Comparison of ENCODE assay signal across 10 cellular contexts in the genomic region with DNA sequence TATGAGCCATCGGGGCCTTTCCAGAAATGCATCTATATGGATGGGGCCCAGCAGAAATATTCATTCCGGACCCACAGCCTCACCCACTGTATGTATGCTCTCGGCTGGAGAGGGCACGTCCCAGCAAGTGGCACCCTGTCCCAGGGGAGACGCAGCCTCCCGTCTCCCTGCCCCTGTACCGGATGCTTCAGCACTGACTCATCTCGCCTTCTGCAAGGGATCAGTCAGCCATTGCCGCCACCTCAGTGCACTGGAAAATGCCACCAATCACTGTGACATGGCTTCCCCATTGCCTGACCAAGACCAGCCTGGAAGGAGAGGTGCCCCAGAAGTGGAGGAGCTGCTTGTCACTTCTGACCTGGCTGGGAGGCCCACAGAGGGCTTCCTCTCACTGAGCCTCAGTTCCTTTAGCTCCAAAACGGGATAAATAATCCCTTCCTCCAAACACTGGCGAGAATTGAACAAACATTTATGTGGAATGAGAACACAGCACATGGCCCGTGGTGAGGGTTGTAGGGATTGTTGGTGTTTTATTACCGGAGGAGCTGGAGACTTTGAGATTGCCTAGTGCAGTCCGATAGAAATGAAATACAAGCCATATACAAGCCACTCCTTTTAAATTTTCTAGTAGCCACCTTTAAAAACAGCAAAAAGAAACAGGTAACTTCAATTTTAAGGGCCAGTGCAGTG. TPM values are rescaled to one million over a fixed set of nuclear protein-coding genes. Genes with fewer than 3 reads are reported as not detected.
A peak's percentile ranks its signal among the peaks of the same experiment; 100 is the strongest.
DNase-seq lines count a peak whose midpoint lies in the region; FAIRE-seq and TF ChIP-seq lines count a peak whose summit lies in the region.
"Had no signal": no experiment of that assay in that cellular context is flagged by ENCODE, and none has a peak within 500 bp of the region (broad histone marks: within the 10 kb centered on the region; RNA-seq: fewer than 3 reads in every experiment).

No MANE protein-coding gene starts in this region.

- no peaks in the 10 kb centered on the region for H3K9me3 ChIP-seq in stomach

- TF ChIP-seq POLR2A in stomach (IDR thresholded peaks at IDR 0.05): no peak

- no peak for TF ChIP-seq EP300 in stomach (IDR thresholded peaks at IDR 0.05)

- H3K27me3 Mint-ChIP-seq in nephron (ENCODE audit: low read depth): no peaks in the 10 kb centered on the region
- no peaks in the 10 kb centered on the region for H3K27me3 Mint-ChIP-seq in activated naive CD8-positive, alpha-beta T cell treated with anti-CD3 and anti-CD28 coated beads for 36 hours

- H3K27ac Mint-ChIP-seq in nephron: peak overlapping the region in 2 of 3 experiments; percentile 32 to 79
- no peak overlapping the region for H3K27ac Mint-ChIP-seq in activated naive CD8-positive, alpha-beta T cell treated with anti-CD3 and anti-CD28 coated beads for 36 hours

- TF ChIP-seq CTCF in AG10803 (conservative IDR thresholded peaks at IDR 0.05; ENCODE audit: low read length) (no peak), choroid plexus epithelial cell (conservative IDR thresholded peaks at IDR 0.05; ENCODE audit: low read depth, low read length) (no peak), nephron (IDR thresholded peaks at IDR 0.05; ENCODE audit: unreplicated experiment in 3 of 3) (no peak), stomach (IDR thresholded peaks at IDR 0.05) (no peak)

- H3K27me3 ChIP-seq in stomach: no peaks in the 10 kb centered on the region

- no peaks in the 10 kb centered on the region for H3K9me3 Mint-ChIP-seq in nephron
- H3K9me3 Mint-ChIP-seq in activated naive CD8-positive, alpha-beta T cell treated with anti-CD3 and anti-CD28 coated beads for 36 hours: no peaks in the 10 kb centered on the region

- H3K4me3 Mint-ChIP-seq in nephron: no peak overlapping the region
- H3K4me3 Mint-ChIP-seq in activated naive CD8-positive, alpha-beta T cell treated with anti-CD3 and anti-CD28 coated beads for 36 hours: no peak overlapping the region

- peaks cover 38% of the 10 kb centered on the region for H3K36me3 Mint-ChIP-seq in nephron (ENCODE audit: low read depth)
- no peaks in the 10 kb centered on the region for H3K36me3 Mint-ChIP-seq in activated naive CD8-positive, alpha-beta T cell treated with anti-CD3 and anti-CD28 coated beads for 36 hours

- H3K4me1 ChIP-seq in stomach: no peaks in the 10 kb centered on the region

- H3K27ac ChIP-seq in stomach: no peak overlapping the region
- H3K27ac ChIP-seq: KMS-11 had no signal

- intact Hi-C loops in stomach (cut with DNase I; ENCODE audit: low total_unique reads): loop anchor here (10.0 kb wide), 1 partner anchor 114 kb away; no protein-coding TSS in a partner anchor

- DNase-seq in AG10803 (ENCODE audit: low read depth) (peak; percentile 65), HTR-8/SVneo (ENCODE audit: insufficient read length, low spot score) (peak; percentile 49), choroid plexus epithelial cell (ENCODE audit: low read depth) (peak; percentile 47), foreskin melanocyte (no peak), stomach (no peak)
- DNase-seq in activated naive CD8-positive, alpha-beta T cell treated with anti-CD3 and anti-CD28 coated beads for 36 hours: no peak
- no peak for DNase-seq in stimulated activated CD4-positive, alpha-beta T cell treated with anti-CD3 and anti-CD28 coated beads, Interleukin-15, amount 100 ng/mL, for 24 hours
- DNase-seq: activated CD4-positive, alpha-beta T cell treated with anti-CD3 and anti-CD28 coated beads for 4 hours had no signal

- H3K4me1 Mint-ChIP-seq in nephron: peaks cover 51% of the 10 kb centered on the region
- H3K4me1 Mint-ChIP-seq in activated naive CD8-positive, alpha-beta T cell treated with anti-CD3 and anti-CD28 coated beads for 36 hours: peaks cover 2% of the 10 kb centered on the region

- H3K36me3 ChIP-seq in stomach: peaks cover 0 to 7% (median 0%) of the 10 kb centered on the region in 4 donors

- H3K4me3 ChIP-seq in AG10803 (ENCODE audit: low read length) (no peak overlapping the region), choroid plexus epithelial cell (ENCODE audit: low read depth, low read length) (no peak overlapping the region), stomach (no peak overlapping the region)

- FAIRE-seq in HTR-8/SVneo (lab: Jason Lieb, UNC): peak; percentile 92

- 70 to 79% (median 75%) methylated on average over 11 to 14 of the region's 14 CpGs for WGBS in stomach, 5 donors

RNA-seq across cellular contexts. Expression of gene ORM1, which starts 43.9 kb away (rescaled TPM):
- total RNA-seq in stomach: 1 to 10 TPM in 2 of 5 donors, not detected in 3; 1.6 to 2.2 TPM
- polyA plus RNA-seq in stomach: 10 to 100 TPM in 1 of 3 donors, 1 to 10 TPM in 2; 2.9 to 14.8 (median 3.9) TPM
- not detected for total RNA-seq in activated naive CD8-positive, alpha-beta T cell treated with anti-CD3 and anti-CD28 coated beads for 36 hours

RNA-seq across cellular contexts. Expression of gene ORM2, which starts 50.6 kb away (rescaled TPM):
- total RNA-seq in stomach: 1 to 10 TPM in 2 of 5 donors, not detected in 3; 1.2 to 2.0 TPM
- 10 to 100 TPM in 1 of 3 donors, 1 to 10 TPM in 1, not detected in 1; 4.9 to 17.1 TPM for polyA plus RNA-seq in stomach
- not detected for total RNA-seq in activated naive CD8-positive, alpha-beta T cell treated with anti-CD3 and anti-CD28 coated beads for 36 hours

Comparison
In these comparisons a context has a peak if more than half of its experiments do, and no peak if none do; other contexts are left out.
1. DNase-seq: peak in AG10803 (single experiment), HTR-8/SVneo (single experiment) and choroid plexus epithelial cell (single experiment); none in foreskin melanocyte (single experiment), stomach (single experiment), activated naive CD8-positive, alpha-beta T cell treated with anti-CD3 and anti-CD28 coated beads for 36 hours (single experiment) and stimulated activated CD4-positive, alpha-beta T cell treated with anti-CD3 and anti-CD28 coated beads, Interleukin-15, amount 100 ng/mL, for 24 hours (single experiment).